6 cellular contexts compared by ENCODE assay signal in the genomic region with DNA sequence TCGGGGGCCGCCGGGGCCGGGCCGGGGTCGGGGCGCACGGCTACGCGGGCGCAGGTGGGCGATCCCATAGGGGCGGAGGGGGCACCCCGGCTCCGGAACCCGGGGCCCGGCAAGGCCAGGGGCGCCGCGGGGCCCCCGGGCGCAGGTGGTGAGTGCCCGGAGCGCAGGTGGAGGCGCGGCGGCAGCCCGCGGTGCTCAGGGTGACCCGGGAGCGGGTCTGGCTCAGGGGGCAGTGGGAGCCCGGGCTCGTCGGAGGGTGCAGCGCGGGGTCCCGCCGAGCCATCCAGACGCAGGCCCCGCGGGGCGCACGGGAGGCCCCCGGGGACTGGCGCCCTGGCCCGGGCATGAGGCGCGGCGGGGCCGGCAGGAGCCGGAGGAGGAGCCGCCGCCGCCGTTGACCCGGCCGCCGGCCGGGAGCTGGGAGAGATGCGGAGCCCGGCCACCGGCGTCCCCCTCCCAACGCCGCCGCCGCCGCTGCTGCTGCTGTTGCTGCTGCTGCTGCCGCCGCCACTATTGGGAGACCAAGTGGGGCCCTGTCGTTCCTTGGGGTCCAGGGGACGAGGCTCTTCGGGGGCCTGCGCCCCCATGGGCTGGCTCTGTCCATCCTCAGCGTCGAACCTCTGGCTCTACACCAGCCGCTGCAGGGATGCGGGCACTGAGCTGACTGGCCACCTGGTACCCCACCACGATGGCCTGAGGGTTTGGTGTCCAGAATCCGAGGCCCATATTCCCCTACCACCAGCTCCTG. TPM values are rescaled to one million over a fixed set of nuclear protein-coding genes. Genes with fewer than 3 reads are reported as not detected.
A peak's percentile ranks its signal among the peaks of the same experiment; 100 is the strongest.
DNase-seq lines count a peak whose midpoint lies in the region; ATAC-seq and TF ChIP-seq lines count a peak whose summit lies in the region.

No MANE protein-coding gene starts in this region.

- no peak for TF ChIP-seq EP300 in esophagus muscularis mucosa (IDR thresholded peaks at IDR 0.05)

- H3K27me3 ChIP-seq in esophagus muscularis mucosa, result no peaks in the 10 kb centered on the region
- H3K27me3 ChIP-seq in spleen (replicated peaks in 1 of 7), result peaks cover 0 to 65% (median 7%) of the 10 kb centered on the region in 7 donors

- 40% methylated on average over 3 of the region's 80 CpGs for WGBS in esophagus muscularis mucosa
- 3 to 17% (median 3%) methylated on average over 12 to 80 of the region's 80 CpGs; no CpG with 5 or more reads in 1 of the 5 donors for WGBS in spleen, 5 donors

- ATAC-seq in GM19397 (IDR thresholded peaks at IDR 0.05; ENCODE audit: unreplicated experiment), result peak; percentile 35
- peak; percentile 29 for ATAC-seq in HG03571 (IDR thresholded peaks at IDR 0.05; ENCODE audit: unreplicated experiment)
- no peak for ATAC-seq in HG03378 (IDR thresholded peaks at IDR 0.05; ENCODE audit: unreplicated experiment)

- H3K27ac ChIP-seq in esophagus muscularis mucosa (replicated peaks in 1 of 4) (peak overlapping the region; percentile 63 to 69 (median 66)), spleen (no peak overlapping the region)

- peaks cover 23 to 55% (median 40%) of the 10 kb centered on the region in 4 donors for H3K4me1 ChIP-seq in esophagus muscularis mucosa
- H3K4me1 ChIP-seq in spleen, result peaks cover 0 to 35% (median 23%) of the 10 kb centered on the region in 6 donors

- no peak for DNase-seq in esophagus muscularis mucosa (ENCODE audit: extremely low spot score)
- DNase-seq in spleen, result peak; percentile 78
- DNase-seq in T1000 (lab: John Stamatoyannopoulos, UW), result no peak

- TF ChIP-seq POLR2A in esophagus muscularis mucosa (IDR thresholded peaks at IDR 0.05; ENCODE audit: low read depth) (no peak), spleen (IDR thresholded peaks at IDR 0.05) (no peak)

- H3K9me3 ChIP-seq in esophagus muscularis mucosa, result no peaks in the 10 kb centered on the region
- H3K9me3 ChIP-seq in spleen, result no peaks in the 10 kb centered on the region

- TF ChIP-seq CTCF in esophagus muscularis mucosa (IDR thresholded peaks at IDR 0.05), result no peak
- no peak for TF ChIP-seq CTCF in spleen (IDR thresholded peaks at IDR 0.05 in 8 of 11, conservative IDR thresholded peaks at IDR 0.05 in 3 of 11)

- intact Hi-C loops in esophagus muscularis mucosa (cut with DNase I), result loop anchor here (5.0 kb wide), 1 partner anchor 53 kb away; no protein-coding TSS in a partner anchor
- intact Hi-C loops in spleen (cut with DNase I; ENCODE audit: low total_unique reads), result no loop called here

- H3K36me3 ChIP-seq in esophagus muscularis mucosa (no peaks in the 10 kb centered on the region), spleen (no peaks in the 10 kb centered on the region)

- H3K4me3 ChIP-seq in esophagus muscularis mucosa (peak overlapping the region; percentile 74 to 89 (median 76)), spleen (peak overlapping the region; percentile 25 to 86 (median 58))

RNA-seq across cellular contexts. Expression of a gene that starts 0.5 kb away (rescaled TPM):
- 10 to 100 TPM in 2 of 4 donors, 1 to 10 TPM in 2; 7.8 to 20.4 (median 10.5) TPM for total RNA-seq in esophagus muscularis mucosa
- 1 to 10 TPM in 5 of 7 donors, under 1 TPM in 2; 0.79 to 2.9 (median 1.4) TPM for total RNA-seq in spleen
- polyA plus RNA-seq in spleen, result under 1 TPM; 0.20 to 0.54 (median 0.46) TPM

RNA-seq across cellular contexts. Expression of a gene that starts 33.1 kb away (rescaled TPM):
- total RNA-seq in esophagus muscularis mucosa, result 10 to 100 TPM in 1 of 4 donors, 1 to 10 TPM in 3; 5.3 to 12.5 (median 6.4) TPM
- total RNA-seq in spleen, result 1 to 10 TPM; 2.0 to 9.3 (median 3.1) TPM
- 1 to 10 TPM; 3.5 to 3.9 (median 3.5) TPM for polyA plus RNA-seq in spleen

RNA-seq across cellular contexts. Expression of a gene that starts 36.1 kb away (rescaled TPM):
- total RNA-seq in esophagus muscularis mucosa (100 to 1,000 TPM; 125 to 180 (median 144) TPM), spleen (100 to 1,000 TPM in 3 of 7 donors, 10 to 100 TPM in 4; 98.5 to 138 (median 99.4) TPM)
- 10 to 100 TPM; 47.2 to 63.2 (median 50.1) TPM for polyA plus RNA-seq in spleen

RNA-seq across cellular contexts. Expression of a gene that starts 57.0 kb away (rescaled TPM):
- not detected for total RNA-seq in esophagus muscularis mucosa
- total RNA-seq in spleen, result not detected
- polyA plus RNA-seq in spleen, result not detected

Comparison
In these comparisons a context has a peak if more than half of its experiments do, and no peak if none do; other contexts are left out.
1. H3K27ac ChIP-seq: peak in esophagus muscularis mucosa (4 of 4); none in spleen (0 of 8).